ENCODE assay signal across 16 cellular contexts in genomic region chr1:64952055-64952699, GRCh38. TPM values are rescaled to one million over a fixed set of nuclear protein-coding genes. Genes with fewer than 3 reads are reported as not detected.
DNase-seq lines count a peak whose midpoint lies in the region; ATAC-seq and TF ChIP-seq lines count a peak whose summit lies in the region.
"Had no signal": no experiment of that assay in that cellular context is flagged by ENCODE, and none has a peak within 500 bp of the region (broad histone marks: within the 10 kb centered on the region; RNA-seq: fewer than 3 reads in every experiment).

No MANE protein-coding gene starts in this region.

- no peaks in the 10 kb centered on the region for H3K27me3 Mint-ChIP-seq in CD4-positive, CD25-positive, alpha-beta regulatory T cell
- H3K27me3 Mint-ChIP-seq in CD8-positive, alpha-beta memory T cell, result no peaks in the 10 kb centered on the region
- H3K27me3 Mint-ChIP-seq in WTC11 (ENCODE audit: low read depth) (no peaks in the 10 kb centered on the region), memory B cell (no peaks in the 10 kb centered on the region)

- peak overlapping the region; percentile 55 for H3K4me3 ChIP-seq in CD4-positive, CD25-positive, alpha-beta regulatory T cell (ENCODE audit: low read depth, low read length)
- no peak overlapping the region for H3K4me3 ChIP-seq in CD8-positive, alpha-beta memory T cell (ENCODE audit: low read length)
- H3K4me3 ChIP-seq: GM23338, lower lobe of right lung, MG63, testis had no signal

- CTCF ChIA-PET in CD8-positive, alpha-beta memory T cell (lab: Charles Lee), result no interaction called here
- CTCF ChIA-PET in WTC11 (lab: Charles Lee), result no interaction called here

- peaks cover 7% of the 10 kb centered on the region for H3K36me3 ChIP-seq in CD4-positive, CD25-positive, alpha-beta regulatory T cell (ENCODE audit: control insufficient read depth, insufficient read depth, low read length)
- no peaks in the 10 kb centered on the region for H3K36me3 ChIP-seq in CD8-positive, alpha-beta memory T cell (ENCODE audit: insufficient read depth, low read length)
- H3K36me3 ChIP-seq: lower lobe of right lung, MG63 had no signal

- no peaks in the 10 kb centered on the region for H3K27me3 ChIP-seq in CD4-positive, CD25-positive, alpha-beta regulatory T cell (ENCODE audit: control insufficient read depth, insufficient read depth, low read length)
- no peaks in the 10 kb centered on the region for H3K27me3 ChIP-seq in CD8-positive, alpha-beta memory T cell (ENCODE audit: insufficient read depth, low read length, poor library complexity, severe bottlenecking)
- H3K27me3 ChIP-seq: MG63, testis had no signal

- POLR2A ChIA-PET in CD8-positive, alpha-beta memory T cell (lab: Charles Lee), result no interaction called here
- POLR2A ChIA-PET in WTC11 (lab: Charles Lee), result no interaction called here

- H3K9me3 ChIP-seq in CD4-positive, CD25-positive, alpha-beta regulatory T cell (ENCODE audit: control insufficient read depth in 2 of 2, low read length in 2 of 2), result no peaks in the 10 kb centered on the region
- no peaks in the 10 kb centered on the region for H3K9me3 ChIP-seq in CD8-positive, alpha-beta memory T cell (ENCODE audit: low read length)
- H3K9me3 ChIP-seq: lower lobe of right lung, MG63, testis had no signal

- H3K27ac Mint-ChIP-seq in CD4-positive, CD25-positive, alpha-beta regulatory T cell, result peak overlapping the region in 2 of 3 donors; percentile 44 to 53
- H3K27ac Mint-ChIP-seq in CD8-positive, alpha-beta memory T cell, result peak overlapping the region in 7 of 8 donors; percentile 2 to 75 (median 44)
- H3K27ac Mint-ChIP-seq in WTC11 (peak overlapping the region; percentile 26; the same call in 1 of the 2 replicates), memory B cell (peak overlapping the region; percentile 21)
- H3K27ac Mint-ChIP-seq: GM23338 had no signal

- peak overlapping the region; percentile 30 for H3K27ac ChIP-seq in CD4-positive, CD25-positive, alpha-beta regulatory T cell (ENCODE audit: insufficient read depth, low read length, poor library complexity, severe bottlenecking)
- no peak overlapping the region for H3K27ac ChIP-seq in CD8-positive, alpha-beta memory T cell (ENCODE audit: low read depth, low read length)
- H3K27ac ChIP-seq: lower lobe of right lung, testis had no signal

- no peak for DNase-seq in CD4-positive, CD25-positive, alpha-beta regulatory T cell
- no peak for DNase-seq in CD8-positive, alpha-beta memory T cell
- DNase-seq in WTC11 (ENCODE audit: low spot score) (no peak), memory B cell (ENCODE audit: low spot score in 2 of 2) (no peak), NCI-H2171 (lab: John Stamatoyannopoulos, UW) (no peak), NCI-H226 (no peak)
- DNase-seq in stimulated activated naive CD4-positive, alpha-beta T cell (lab: John Stamatoyannopoulos, UW), result no peak
- DNase-seq: activated CD4-positive, alpha-beta T cell treated with anti-CD3 and anti-CD28 coated beads, Interleukin-2, amount 50 U/mL, for 4 hours; amygdala; caudate nucleus; glutamatergic neuron; lower lobe of right lung; MG63; NCI-H1436 treated with DMSO at 0.1 percent for 48 hours; testis had no signal

- no peaks in the 10 kb centered on the region for H3K9me3 Mint-ChIP-seq in CD4-positive, CD25-positive, alpha-beta regulatory T cell
- H3K9me3 Mint-ChIP-seq in CD8-positive, alpha-beta memory T cell, result no peaks in the 10 kb centered on the region
- no peaks in the 10 kb centered on the region for H3K9me3 Mint-ChIP-seq in WTC11
- no peaks in the 10 kb centered on the region for H3K9me3 Mint-ChIP-seq in memory B cell
- H3K9me3 Mint-ChIP-seq: GM23338 had no signal

- no peak for TF ChIP-seq CTCF in WTC11 (IDR thresholded peaks at IDR 0.05)

- peaks cover 93% of the 10 kb centered on the region for H3K4me1 ChIP-seq in CD4-positive, CD25-positive, alpha-beta regulatory T cell (ENCODE audit: control insufficient read depth, insufficient read depth, low read length, poor library complexity, severe bottlenecking)
- H3K4me1 ChIP-seq in CD8-positive, alpha-beta memory T cell (ENCODE audit: insufficient read depth, low read length), result peaks cover 92% of the 10 kb centered on the region

- ATAC-seq in CD4-positive, CD25-positive, alpha-beta regulatory T cell (ENCODE audit: low read depth in 2 of 2), result no peak
- ATAC-seq in WTC11, result no peak
- ATAC-seq in memory B cell (ENCODE audit: low read depth), result no peak
- ATAC-seq: GM23338, lower lobe of right lung had no signal

- H3K4me1 Mint-ChIP-seq in CD4-positive, CD25-positive, alpha-beta regulatory T cell, result peaks cover 42 to 68% (median 58%) of the 10 kb centered on the region in 4 donors
- peaks cover 43 to 60% (median 53%) of the 10 kb centered on the region in 3 donors for H3K4me1 Mint-ChIP-seq in CD8-positive, alpha-beta memory T cell
- H3K4me1 Mint-ChIP-seq in WTC11, result peaks cover 21% of the 10 kb centered on the region
- H3K4me1 Mint-ChIP-seq in memory B cell, result peaks cover 44% of the 10 kb centered on the region

- no peaks in the 10 kb centered on the region for H3K36me3 Mint-ChIP-seq in CD4-positive, CD25-positive, alpha-beta regulatory T cell
- peaks cover 0 to 3% (median 0%) of the 10 kb centered on the region in 3 donors for H3K36me3 Mint-ChIP-seq in CD8-positive, alpha-beta memory T cell
- H3K36me3 Mint-ChIP-seq in WTC11 (no peaks in the 10 kb centered on the region), memory B cell (no peaks in the 10 kb centered on the region)

- H3K4me3 Mint-ChIP-seq in CD4-positive, CD25-positive, alpha-beta regulatory T cell, result peak overlapping the region; percentile 32 to 64 (median 44)
- peak overlapping the region in 5 of 7 donors; percentile 6 to 51 (median 11) for H3K4me3 Mint-ChIP-seq in CD8-positive, alpha-beta memory T cell
- H3K4me3 Mint-ChIP-seq in WTC11, result no peak overlapping the region
- H3K4me3 Mint-ChIP-seq in memory B cell, result peak overlapping the region; percentile 3
- H3K4me3 Mint-ChIP-seq: GM23338 had no signal

TF ChIP-seq in WTC11, 78 proteins besides CTCF, POLR2A, EP300 and RAD21:
- TF ChIP-seq ZNF138 (CRISPR knock-in tag; conservative IDR thresholded peaks at IDR 0.05), result no peak

RNA-seq across cellular contexts. Expression of gene JAK1, which starts 14.2 kb away (rescaled TPM):
- total RNA-seq in CD4-positive, CD25-positive, alpha-beta regulatory T cell, result 333 TPM
- 100 to 1,000 TPM; 215 to 231 (median 223) TPM for polyA plus RNA-seq in CD4-positive, CD25-positive, alpha-beta regulatory T cell
- 100 to 1,000 TPM; 106 to 108 TPM for total RNA-seq in CD8-positive, alpha-beta memory T cell
- 300 TPM for polyA plus RNA-seq in CD8-positive, alpha-beta memory T cell
- total RNA-seq in WTC11 (2021), result 21.1 to 28.2 TPM (median 27.8 TPM) in 3 replicates
